Comparison of ENCODE assay signal across 1 cellular context in genomic region chr11:63023415-63023814, GRCh38.
TF ChIP-seq lines count a peak whose summit lies in the region.

No MANE protein-coding gene starts in this region.

TF ChIP-seq in SK-N-SH, 30 proteins besides CTCF, POLR2A, EP300 and RAD21 (continued from another document):
- TF ChIP-seq REST (IDR thresholded peaks at IDR 0.05; ENCODE audit: low read depth, low read length): no peak
- no peak for TF ChIP-seq ZBTB33 (IDR thresholded peaks at IDR 0.05; ENCODE audit: borderline replicate concordance, low read depth)
- no peak for TF ChIP-seq CHD2 (IDR thresholded peaks at IDR 0.05; ENCODE audit: low read length, partially characterized antibody)
- no peak for TF ChIP-seq TCF12 (IDR thresholded peaks at IDR 0.05)
- TF ChIP-seq SIN3A (IDR thresholded peaks at IDR 0.05; ENCODE audit: borderline replicate concordance, low read depth, low read length): no peak
- TF ChIP-seq SMC3 (IDR thresholded peaks at IDR 0.05; ENCODE audit: low read depth, low read length): no peak
TF ChIP-seq in SK-N-SH: peak in this region for 0.
